ENCODE assay signal across 30 cellular contexts in the genomic region with DNA sequence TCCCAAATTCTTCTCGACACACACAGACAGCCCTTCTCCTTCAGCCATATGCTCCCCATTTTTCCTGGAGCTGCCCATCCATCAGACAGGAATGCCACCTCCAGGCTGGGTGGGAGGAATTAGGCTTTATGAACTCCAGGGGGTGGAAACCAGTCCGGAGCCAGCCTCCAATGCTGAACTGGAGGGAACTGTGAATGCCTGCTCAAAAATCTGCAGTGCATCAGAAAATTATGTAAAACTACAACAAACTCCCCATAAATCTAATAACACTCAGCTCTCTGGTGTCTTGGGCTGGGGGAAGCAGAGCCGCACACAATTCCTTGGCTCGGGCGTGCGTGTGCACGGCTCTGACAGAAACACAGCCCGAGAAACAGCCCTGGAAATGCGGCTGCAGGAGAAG.
"Had no signal": no experiment of that assay in that cellular context is flagged by ENCODE, and none has a peak within 500 bp of the region (broad histone marks: within the 10 kb centered on the region; RNA-seq: fewer than 3 reads in every experiment).

No MANE protein-coding gene starts in this region.

- H3K4me3 Mint-ChIP-seq: activated B cell treated with CpG ODN at 0.5 μM for 24 hours; activated CD8-positive, alpha-beta T cell treated with anti-CD3 and anti-CD28 coated beads for 36 hours; activated T-cell treated with anti-CD3 and anti-CD28 coated beads, Interleukin-2, amount 50 U/mL, for 4 hours; activated T-helper 17 cell treated with anti-CD3 and anti-CD28 coated beads, Interleukin-2, amount 50 U/mL, for 72 hours; central memory CD8-positive, alpha-beta T cell; dendritic cell treated with granulocyte-macrophage colony-stimulating factor and Interleukin-4, amounts not matched to agents 40 ng/mL and 50 ng/mL, for 4 days; endodermal cell; stimulated activated memory B cell treated with anti-CD40 and anti-IgM and Interleukin-4, amounts not matched to agents 10 μg/mL and 1 μg/mL and 100 μg/mL, for 72 hours; T-helper 17 cell had no signal

- H3K36me3 Mint-ChIP-seq: activated naive CD4-positive, alpha-beta T cell treated with anti-CD3 and anti-CD28 coated beads, Interleukin-2, amount 50 U/mL, for 72 hours; stimulated activated memory B cell treated with anti-CD40 and anti-IgM and Interleukin-4, amounts not matched to agents 10 μg/mL and 1 μg/mL and 100 μg/mL, for 72 hours had no signal

- H3K27ac ChIP-seq: breast epithelium, heart right ventricle, parathyroid adenoma, psoas muscle, sigmoid colon, stomach, thyroid gland, upper lobe of left lung had no signal

- ATAC-seq: activated CD8-positive, alpha-beta T cell treated with anti-CD3 and anti-CD28 coated beads for 36 hours; activated naive CD4-positive, alpha-beta T cell treated with anti-CD3 and anti-CD28 coated beads, Interleukin-2, amount 50 U/mL, for 72 hours; activated T-cell treated with anti-CD3 and anti-CD28 coated beads, Interleukin-2, amount 50 U/mL, for 4 hours; activated T-helper 17 cell treated with anti-CD3 and anti-CD28 coated beads, Interleukin-2, amount 50 U/mL, for 72 hours; esophagus mucosa; heart right ventricle; left ventricle myocardium superior; psoas muscle; stimulated activated memory B cell treated with anti-CD40 and anti-IgM and Interleukin-4, amounts not matched to agents 10 μg/mL and 1 μg/mL and 100 μg/mL, for 72 hours; T-helper 17 cell had no signal

- H3K27me3 Mint-ChIP-seq: activated B cell treated with CpG ODN at 0.5 μM for 24 hours; activated CD8-positive, alpha-beta T cell treated with anti-CD3 and anti-CD28 coated beads for 36 hours had no signal

- H3K9me3 ChIP-seq: psoas muscle, sigmoid colon, thyroid gland, upper lobe of left lung had no signal

- DNase-seq: activated B cell treated with CpG ODN at 0.5 μM for 24 hours; activated CD4-positive, alpha-beta T cell treated with anti-CD3 and anti-CD28 coated beads, Interleukin-2, amount 50 U/mL, for 1 hour; activated CD8-positive, alpha-beta T cell treated with anti-CD3 and anti-CD28 coated beads for 36 hours; activated naive CD4-positive, alpha-beta T cell; activated T-cell treated with anti-CD3 and anti-CD28 coated beads, Interleukin-2, amount 50 U/mL, for 4 hours; endodermal cell; foreskin melanocyte; heart right ventricle; islet precursor cell; left ventricle myocardium superior; nephron progenitor cell; nucleus accumbens; psoas muscle; sigmoid colon; small intestine; stimulated activated CD4-positive, alpha-beta T cell treated with anti-CD3 and anti-CD28 coated beads, Interleukin-1b, Interleukin-23, amount 100 ng/mL, for 48 hours; stimulated activated CD4-positive, alpha-beta T cell treated with anti-CD3 and anti-CD28 coated beads, Interleukin-4, amount 100 ng/mL, for 4 hours; stimulated activated CD8-positive, alpha-beta memory T cell treated with anti-CD3 and anti-CD28 coated beads, Interleukin-4, amount 100 ng/mL, for 48 hours; stomach; T-helper 17 cell; upper lobe of left lung had no signal

- H3K9me3 Mint-ChIP-seq: activated B cell treated with CpG ODN at 0.5 μM for 24 hours; activated CD8-positive, alpha-beta T cell treated with anti-CD3 and anti-CD28 coated beads for 36 hours; activated naive CD4-positive, alpha-beta T cell treated with anti-CD3 and anti-CD28 coated beads, Interleukin-2, amount 50 U/mL, for 72 hours; activated T-cell treated with anti-CD3 and anti-CD28 coated beads, Interleukin-2, amount 50 U/mL, for 4 hours; activated T-helper 17 cell treated with anti-CD3 and anti-CD28 coated beads, Interleukin-2, amount 50 U/mL, for 72 hours; central memory CD8-positive, alpha-beta T cell; dendritic cell treated with granulocyte-macrophage colony-stimulating factor and Interleukin-4, amounts not matched to agents 40 ng/mL and 50 ng/mL, for 4 days; endodermal cell; nephron progenitor cell had no signal

- H3K4me1 Mint-ChIP-seq: activated B cell treated with CpG ODN at 0.5 μM for 24 hours; activated T-helper 17 cell treated with anti-CD3 and anti-CD28 coated beads, Interleukin-2, amount 50 U/mL, for 72 hours; central memory CD8-positive, alpha-beta T cell; stimulated activated memory B cell treated with anti-CD40 and anti-IgM and Interleukin-4, amounts not matched to agents 10 μg/mL and 1 μg/mL and 100 μg/mL, for 72 hours had no signal

- H3K36me3 ChIP-seq: breast epithelium, heart right ventricle, sigmoid colon, stomach, thyroid gland, upper lobe of left lung had no signal

- H3K4me3 ChIP-seq: breast epithelium, heart right ventricle, psoas muscle, sigmoid colon, stomach, thyroid gland, upper lobe of left lung had no signal

- H3K27ac Mint-ChIP-seq: activated B cell treated with CpG ODN at 0.5 μM for 24 hours; activated CD8-positive, alpha-beta T cell treated with anti-CD3 and anti-CD28 coated beads for 36 hours; activated naive CD4-positive, alpha-beta T cell treated with anti-CD3 and anti-CD28 coated beads, Interleukin-2, amount 50 U/mL, for 72 hours; activated T-helper 17 cell treated with anti-CD3 and anti-CD28 coated beads, Interleukin-2, amount 50 U/mL, for 72 hours; dendritic cell treated with granulocyte-macrophage colony-stimulating factor and Interleukin-4, amounts not matched to agents 40 ng/mL and 50 ng/mL, for 4 days; endodermal cell; nephron progenitor cell; stimulated activated memory B cell treated with anti-CD40 and anti-IgM and Interleukin-4, amounts not matched to agents 10 μg/mL and 1 μg/mL and 100 μg/mL, for 72 hours; T-helper 17 cell had no signal

- H3K27me3 ChIP-seq: breast epithelium, thyroid gland, upper lobe of left lung had no signal
